Comparison of ENCODE assay signal across 9 cellular contexts in the genomic region with DNA sequence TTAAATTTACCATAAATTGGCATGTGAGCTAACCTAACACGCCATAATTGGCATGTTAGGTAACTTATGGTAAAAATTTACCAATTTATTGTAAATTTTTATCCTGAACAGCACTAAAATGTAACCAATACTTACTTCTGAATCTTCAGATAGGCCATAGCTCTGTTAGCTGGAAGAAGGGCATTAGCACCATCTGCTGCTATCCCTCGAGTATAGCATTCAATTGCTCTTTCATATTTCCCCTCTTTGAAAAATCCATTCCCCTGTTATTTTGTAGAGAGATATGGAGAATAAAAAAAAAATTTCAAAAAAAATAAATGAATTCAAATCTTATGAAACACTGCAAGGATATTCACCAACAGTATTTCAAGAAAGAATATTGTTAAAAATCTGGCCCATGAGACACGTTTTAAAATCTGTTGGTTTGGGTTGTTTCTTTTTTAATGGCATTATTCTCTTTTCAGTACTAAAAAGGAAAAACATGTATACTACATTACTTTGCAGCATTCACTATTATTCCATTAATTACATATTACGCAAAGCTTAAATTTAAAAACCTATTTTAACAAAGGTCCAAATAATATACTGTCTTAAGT. TPM values are rescaled to one million over a fixed set of nuclear protein-coding genes. Genes with fewer than 3 reads are reported as not detected.
DNase-seq lines count a peak whose midpoint lies in the region; ATAC-seq and TF ChIP-seq lines count a peak whose summit lies in the region.
"Had no signal": no experiment of that assay in that cellular context is flagged by ENCODE, and none has a peak within 500 bp of the region (broad histone marks: within the 10 kb centered on the region; RNA-seq: fewer than 3 reads in every experiment).

No MANE protein-coding gene starts in this region.

- peak; percentile 74; the same call in 1 of the 2 replicates for TF ChIP-seq CTCF in Panc1 (IDR thresholded peaks at IDR 0.05)

- in situ Hi-C loops in Panc1 (cut with HindIII; ENCODE audit: low pct_unique_long_range_greater_than_20kb, low sequenced_read_pairs), result no loop called here

- CTCF ChIA-PET in HEK293T (lab: Yijun Ruan, JAX), result interaction anchor here (0.6 to 1.4 kb wide), 5 partner anchors 18 to 661 kb away, joined by 3 read pairs; partner anchors contain the start of gene ENDOU
- CTCF ChIA-PET in Panc1 (lab: Charles Lee), result interaction anchor here (0.5 to 1.6 kb wide), 7 partner anchors 11 to 744 kb away, joined by 3 to 7 read pairs (median 5); no protein-coding TSS in a partner anchor

- no peak overlapping the region for H3K4me3 ChIP-seq in Panc1 (ENCODE audit: low read depth in 2 of 2, low read length in 2 of 2)
- H3K4me3 ChIP-seq: BLaER1 had no signal

- no peaks in the 10 kb centered on the region for H3K27me3 ChIP-seq in Panc1 (ENCODE audit: control insufficient read depth, insufficient read depth, low read length)
- H3K27me3 ChIP-seq: BLaER1 had no signal

- ATAC-seq in Panc1, result no peak; the same call in 1 of the 2 replicates
- ATAC-seq in HG03097 (IDR thresholded peaks at IDR 0.05; ENCODE audit: low FRiP score, unreplicated experiment), result no peak

- H3K36me3 ChIP-seq in Panc1 (ENCODE audit: control insufficient read depth, insufficient read depth, low read length), result peaks cover 23% of the 10 kb centered on the region

- no peak overlapping the region for H3K27ac ChIP-seq in Panc1 (ENCODE audit: low read length)
- H3K27ac ChIP-seq: BLaER1 had no signal

- DNase-seq in NCI-H1105 treated with DMSO at 0.1 percent for 48 hours (lab: John Stamatoyannopoulos, UW) (peak; percentile 48), NCI-H1105 (lab: John Stamatoyannopoulos, UW) (no peak), HEK293T (ENCODE audit: extremely low spot score) (peak; percentile 36), Panc1 (ENCODE audit: low read depth, low spot score) (no peak), dedifferentiated amniotic fluid mesenchymal stem cell (ENCODE audit: extremely low spot score) (peak; percentile 50), myocyte (ENCODE audit: low read depth) (peak; percentile 49), T-helper 9 cell (no peak)

- H3K4me1 ChIP-seq in Panc1 (ENCODE audit: control insufficient read depth, insufficient read depth, low read length), result no peaks in the 10 kb centered on the region
- H3K4me1 ChIP-seq: BLaER1 had no signal

- intact Hi-C loops in Panc1 (cut with micrococcal nuclease; ENCODE audit: unreplicated experiment), result loop anchor here (5.0 to 10.0 kb wide), 2 partner anchors 34 to 652 kb away; no protein-coding TSS in a partner anchor

- BruUV-seq in Panc1 (replicated peaks; lab: Mats Ljungman, UMichigan), result no TSS peak

- H3K9me3 ChIP-seq in Panc1 (ENCODE audit: control insufficient read depth, insufficient read depth, low read depth, low read length), result no peaks in the 10 kb centered on the region
- H3K9me3 ChIP-seq: BLaER1 had no signal

- POLR2A ChIA-PET in HEK293T (lab: Yijun Ruan, JAX) (interaction anchor here (1.0 kb wide), 1 partner anchor 19 kb away, joined by 3 read pairs; the partner anchor contains the start of gene RPAP3), Panc1 (lab: Charles Lee) (interaction anchor here (0.6 to 0.7 kb wide), 3 partner anchors 33 to 580 kb away, joined by 3 to 7 read pairs (median 4); no protein-coding TSS in a partner anchor)

TF ChIP-seq in HEK293T, 16 proteins besides CTCF, POLR2A, EP300 and RAD21:
- TF ChIP-seq L3MBTL2 (conservative IDR thresholded peaks at IDR 0.05) (no peak), FOXM1 (IDR thresholded peaks at IDR 0.05; ENCODE audit: borderline replicate concordance) (no peak)
TF ChIP-seq in HEK293T: peak in this region for 0.

RNA-seq across cellular contexts. Expression of gene RPAP3, which starts 19.1 kb away (rescaled TPM):
- 47.3 TPM for total RNA-seq in Panc1 (2021; ENCODE audit: unreplicated experiment)
- 18.4 TPM for polyA plus RNA-seq in Panc1 (2012; ENCODE audit: insufficient read length)
- total RNA-seq in myocyte, result 16.3 and 19.7 TPM in 2 replicates
- 12.8 TPM for polyA plus RNA-seq in myocyte (2012)

RNA-seq across cellular contexts. Expression of gene ENDOU, which starts 38.5 kb away (rescaled TPM):
- total RNA-seq in Panc1 (2021; ENCODE audit: unreplicated experiment) (not detected), myocyte (not detected in 2 replicates)
- not detected for polyA plus RNA-seq in Panc1 (2012; ENCODE audit: insufficient read length)
- 0.09 TPM for polyA plus RNA-seq in myocyte (2012)

Comparison
In these comparisons a context has a peak if more than half of its experiments do, and no peak if none do; other contexts are left out.
1. DNase-seq: peak in NCI-H1105 treated with DMSO at 0.1 percent for 48 hours (single experiment), HEK293T (single experiment), dedifferentiated amniotic fluid mesenchymal stem cell (single experiment) and myocyte (single experiment); none in NCI-H1105 (single experiment), Panc1 (single experiment) and T-helper 9 cell (single experiment).